ENCODE assay signal across 28 cellular contexts in the genomic region with DNA sequence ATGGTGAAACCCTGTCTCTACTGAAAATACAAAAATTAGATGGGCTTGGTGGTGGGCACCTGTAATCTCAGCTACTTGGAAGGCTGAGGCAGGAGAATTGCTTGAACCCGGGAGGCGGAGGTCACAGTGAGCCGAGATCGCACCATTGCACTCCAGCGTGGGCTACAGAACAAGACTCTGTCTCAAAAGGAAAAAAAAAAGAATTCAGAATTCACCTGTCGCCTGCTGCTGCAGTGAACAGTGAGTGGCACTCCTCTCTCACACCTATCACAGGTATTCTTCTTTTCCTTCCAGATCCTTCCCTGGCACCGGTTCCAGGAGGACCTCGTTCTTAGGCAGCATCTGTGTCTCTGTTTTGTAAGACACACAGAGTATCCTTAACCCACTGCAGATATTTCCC. TPM values are rescaled to one million over a fixed set of nuclear protein-coding genes. Genes with fewer than 3 reads are reported as not detected.
DNase-seq lines count a peak whose midpoint lies in the region; FAIRE-seq and TF ChIP-seq lines count a peak whose summit lies in the region.
"Had no signal": no experiment of that assay in that cellular context is flagged by ENCODE, and none has a peak within 500 bp of the region (broad histone marks: within the 10 kb centered on the region; RNA-seq: fewer than 3 reads in every experiment).

No MANE protein-coding gene starts in this region.

- no peak overlapping the region for H3K4ac ChIP-seq in H9 (ENCODE audit: low read depth, low read length)

- intact Hi-C loops in ovary (cut with DNase I) = no loop called here

- no peak overlapping the region for H3T11ph ChIP-seq in H9 (ENCODE audit: low read length)

- DNase-seq in H9 = no peak
- no peak for DNase-seq in endothelial cell (ENCODE audit: low spot score)
- DNase-seq in ovary = no peak
- DNase-seq in SIG-M5 treated with dmso at 0.1 percent for 504 hours (lab: John Stamatoyannopoulos, UW; ENCODE audit: unreplicated experiment) = no peak
- DNase-seq in GM19239 (ENCODE audit: insufficient read length, low spot score) = no peak
- no peak for DNase-seq in NCI-H1105 treated with DMSO at 0.1 percent for 48 hours (lab: John Stamatoyannopoulos, UW)
- no peak for DNase-seq in AG08395 (ENCODE audit: low spot score)
- DNase-seq: C1 segment of cervical spinal cord; CD4-positive, alpha-beta memory T cell; COR-L47; DMS53; GOT3; NCI-H1048; NCI-H1417 treated with DMSO at 0.1 percent for 48 hours; NCI-H187; NCI-H2081 treated with DMSO at 0.1 percent for 48 hours; NCI-H2171; NCI-H345; NCI-H510A treated with DMSO at 0.1 percent for 48 hours; NK-92 treated with Interleukin-12 subunit alpha and Interleukin-12 subunit beta, amount 100 ng/mL, for 24 hours; PC-9 had no signal

- H3K79me1 ChIP-seq in H9 (ENCODE audit: insufficient read depth, low read depth, low read length, poor library complexity, severe bottlenecking) = no peaks in the 10 kb centered on the region

- no peak overlapping the region for H4K91ac ChIP-seq in H9 (ENCODE audit: insufficient read length, low read depth, low read length)

- H3K56ac ChIP-seq in H9 (ENCODE audit: insufficient read length, low read depth, low read length) = no peak overlapping the region

- no peaks in the 10 kb centered on the region for H3K36me3 ChIP-seq in KMS-11 (ENCODE audit: insufficient read depth)
- no peaks in the 10 kb centered on the region for H3K36me3 ChIP-seq in ovary
- H3K36me3 ChIP-seq: SJSA1 had no signal

- H2AK5ac ChIP-seq in H9 (ENCODE audit: insufficient read length, low read length) = no peak overlapping the region

- H3K4me3 ChIP-seq in KMS-11 (IDR thresholded peaks at IDR 0.05; ENCODE audit: insufficient read depth, low read depth, low read length) = no peak overlapping the region
- no peak overlapping the region for H3K4me3 ChIP-seq in ovary
- H3K4me3 ChIP-seq: A549, PC-9, SJSA1 had no signal

- H3K23ac ChIP-seq in H9 (ENCODE audit: insufficient read length, low read depth, low read length) = no peak overlapping the region

- H3K27ac Mint-ChIP-seq in H9 (peak overlapping the region in 2 of 3 experiments; percentile 81 to 82; a peak in 3 of 7 replicates), endothelial cell (ENCODE audit: unreplicated experiment) (peak overlapping the region; percentile 98)
- H3K27ac Mint-ChIP-seq: CD4-positive, alpha-beta memory T cell; IgD-negative memory B cell had no signal

- H3K9me3 Mint-ChIP-seq in H9 (no peaks in the 10 kb centered on the region; a peak in 1 of 5 replicates), endothelial cell (ENCODE audit: unreplicated experiment) (no peaks in the 10 kb centered on the region)
- H3K9me3 Mint-ChIP-seq: CD4-positive, alpha-beta memory T cell; IgD-negative memory B cell had no signal

- H3K14ac ChIP-seq in H9 (ENCODE audit: insufficient read depth, low read length) = no peak overlapping the region

- no peak overlapping the region for H4K5ac ChIP-seq in H9 (ENCODE audit: insufficient read length, low read depth, low read length)

- peaks cover 34% of the 10 kb centered on the region for H3K27me3 Mint-ChIP-seq in H9 (ENCODE audit: low read depth)
- H3K27me3 Mint-ChIP-seq in endothelial cell (ENCODE audit: unreplicated experiment) = peaks cover 5% of the 10 kb centered on the region
- H3K27me3 Mint-ChIP-seq: CD4-positive, alpha-beta memory T cell had no signal

- H2BK12ac ChIP-seq in H9 (ENCODE audit: insufficient read length, low read depth, low read length) = no peak overlapping the region

- peaks cover 4% of the 10 kb centered on the region for H3K23me2 ChIP-seq in H9 (ENCODE audit: insufficient read length, low read depth, low read length, poor library complexity, severe bottlenecking)

- H3K9ac ChIP-seq in H9 (ENCODE audit: extremely low read depth, insufficient read length, low read length) (no peak overlapping the region), KMS-11 (no peak overlapping the region)

- FAIRE-seq in GM19239 (lab: Jason Lieb, UNC) = no peak
- FAIRE-seq: A549, G401.6 had no signal

- H3K4me2 ChIP-seq in H9 (ENCODE audit: insufficient read depth, insufficient read length, low read length) (no peak overlapping the region), KMS-11 (peak overlapping the region; percentile 50; the same call in 1 of the 2 replicates)
- H3K4me2 ChIP-seq: A549, PC-9 had no signal

- H2BK120ac ChIP-seq in H9 (ENCODE audit: low read depth, low read length, poor library complexity, severe bottlenecking) = no peak overlapping the region

- no peak overlapping the region for H2BK20ac ChIP-seq in H9 (ENCODE audit: low read depth, low read length, poor library complexity, severe bottlenecking)

- H3K4me3 Mint-ChIP-seq in H9 (no peak overlapping the region), endothelial cell (ENCODE audit: unreplicated experiment) (no peak overlapping the region)
- H3K4me3 Mint-ChIP-seq: CD4-positive, alpha-beta memory T cell; IgD-negative memory B cell had no signal

- H4K8ac ChIP-seq in H9 (replicated peaks; ENCODE audit: insufficient read length, low read depth, low read length) = no peak overlapping the region

- H2AFZ ChIP-seq in H9 (ENCODE audit: low read length) (no peak overlapping the region), KMS-11 (ENCODE audit: low read depth) (no peak overlapping the region)
- H2AFZ ChIP-seq: PC-9 had no signal

- TF ChIP-seq EP300 in ovary (IDR thresholded peaks at IDR 0.05) = no peak

- TF ChIP-seq POLR2A in ovary (IDR thresholded peaks at IDR 0.05) = no peak

- no peak overlapping the region for H2BK5ac ChIP-seq in H9 (ENCODE audit: insufficient read length, low read length)

- no peak for TF ChIP-seq CTCF in H9 (conservative IDR thresholded peaks at IDR 0.05)
- TF ChIP-seq CTCF in KMS-11 (conservative IDR thresholded peaks at IDR 0.05; ENCODE audit: low read depth, low read length) = no peak
- TF ChIP-seq CTCF in endothelial cell (IDR thresholded peaks at IDR 0.05; ENCODE audit: unreplicated experiment) = no peak
- no peak for TF ChIP-seq CTCF in ovary (IDR thresholded peaks at IDR 0.05)

- H4K20me1 ChIP-seq in H9 (ENCODE audit: control insufficient read depth, insufficient read depth, insufficient read length) (no peaks in the 10 kb centered on the region), KMS-11 (ENCODE audit: insufficient read depth) (no peaks in the 10 kb centered on the region)

- WGBS in H9 (ENCODE audit: extremely low coverage, insufficient read length, low lambda C conversion rate) = no CpG with 5 or more reads among the region's 8 CpGs
- WGBS in ovary, 3 donors = 80 to 84% (median 82%) methylated on average over 8 of the region's 8 CpGs

- H3K27ac ChIP-seq in H9 (ENCODE audit: insufficient read length, low read depth, low read length) (no peak overlapping the region), KMS-11 (no peak overlapping the region), ovary (peak overlapping the region; percentile 56 to 87)
- H3K27ac ChIP-seq: A549, PC-9, SJSA1 had no signal

- H3K9me3 ChIP-seq in H9 (ENCODE audit: control insufficient read depth, low read depth, low read length) (no peaks in the 10 kb centered on the region), ovary (no peaks in the 10 kb centered on the region)
- H3K9me3 ChIP-seq: A549, SJSA1 had no signal

- H3K4me1 Mint-ChIP-seq in H9 (peaks cover 28 to 44% of the 10 kb centered on the region in 2 experiments), endothelial cell (ENCODE audit: unreplicated experiment) (peaks cover 31% of the 10 kb centered on the region)

- H3K27me3 ChIP-seq in H9 (ENCODE audit: insufficient read depth, low read length) (no peaks in the 10 kb centered on the region), KMS-11 (ENCODE audit: insufficient read depth, low read depth) (no peaks in the 10 kb centered on the region), ovary (no peaks in the 10 kb centered on the region)
- H3K27me3 ChIP-seq: SJSA1 had no signal

- H3K4me1 ChIP-seq in H9 (ENCODE audit: insufficient read depth, low read length) (no peaks in the 10 kb centered on the region; the same call in 1 of the 2 replicates), KMS-11 (ENCODE audit: low read depth, poor library complexity, severe bottlenecking) (peaks cover 48% of the 10 kb centered on the region), ovary (ENCODE audit: insufficient read depth) (peaks cover 19% of the 10 kb centered on the region)

- H3K18ac ChIP-seq in H9 (ENCODE audit: insufficient read length, low read depth, low read length) = no peak overlapping the region

- H3K36me3 Mint-ChIP-seq in H9 (ENCODE audit: insufficient read depth in 1 of 3, low read depth in 3 of 3) (peaks cover 2 to 32% (median 7%) of the 10 kb centered on the region in 3 experiments; a peak in 4 of 7 replicates), endothelial cell (ENCODE audit: low read depth, unreplicated experiment) (no peaks in the 10 kb centered on the region)
- H3K36me3 Mint-ChIP-seq: IgD-negative memory B cell had no signal

- H2BK15ac ChIP-seq in H9 (ENCODE audit: low read depth, low read length) = no peak overlapping the region

- H3K79me2 ChIP-seq in H9 (ENCODE audit: insufficient read depth, low read length) = no peaks in the 10 kb centered on the region
- H3K79me2 ChIP-seq in KMS-11 (ENCODE audit: insufficient read depth, low read depth) = no peaks in the 10 kb centered on the region

RNA-seq across cellular contexts. Expression of gene MVB12A, which starts 5.8 kb away (rescaled TPM):
- total RNA-seq in H9 (2021) = 49.7 and 50.4 TPM in 2 replicates
- 107 TPM for total RNA-seq in endothelial cell (ENCODE audit: unreplicated experiment)
- total RNA-seq in ovary = 10 to 100 TPM; 54.4 to 90.4 (median 81.4) TPM
- 10 to 100 TPM in 1 of 2 donors, 1 to 10 TPM in 1; 7.6 to 77.8 TPM for polyA plus RNA-seq in ovary

RNA-seq across cellular contexts. Expression of gene BST2, which starts 8.7 kb away (rescaled TPM):
- total RNA-seq in H9 (2021) = 60.7 and 63.3 TPM in 2 replicates
- 97.8 TPM for total RNA-seq in endothelial cell (ENCODE audit: unreplicated experiment)
- 100 to 1,000 TPM; 400 to 715 (median 557) TPM for total RNA-seq in ovary
- 100 to 1,000 TPM; 207 to 760 TPM for polyA plus RNA-seq in ovary

RNA-seq across cellular contexts. Expression of gene CCDC194, which starts 20.1 kb away (rescaled TPM):
- total RNA-seq in H9 (2021) (0.68 and 0.75 TPM in 2 replicates), endothelial cell (ENCODE audit: unreplicated experiment) (2.7 TPM), ovary (10 to 100 TPM in 1 of 7 donors, 1 to 10 TPM in 5, under 1 TPM in 1; 0.69 to 13.6 (median 6.1) TPM)
- polyA plus RNA-seq in ovary = 1 to 10 TPM; 1.2 to 1.8 TPM
- total RNA-seq: PC-9, Right ventricle myocardium inferior, RPMI7951, SJSA1 had no signal
- polyA plus RNA-seq: A549; CD4-positive, alpha-beta memory T cell; IgD-negative memory B cell had no signal

RNA-seq across cellular contexts. Expression of gene TMEM221, which starts 34.4 kb away (rescaled TPM):
- 1.4 TPM in 2 replicates for total RNA-seq in H9 (2021)
- 1.4 TPM for total RNA-seq in endothelial cell (ENCODE audit: unreplicated experiment)
- total RNA-seq in ovary = 10 to 100 TPM in 2 of 7 donors, 1 to 10 TPM in 5; 1.4 to 14.1 (median 7.5) TPM
- polyA plus RNA-seq in ovary = 1 to 10 TPM; 2.5 to 3.2 TPM
- total RNA-seq: CD4-positive, alpha-beta memory T cell; Right ventricle myocardium inferior; RPMI7951; SJSA1 had no signal
- polyA plus RNA-seq: IgD-negative memory B cell had no signal

RNA-seq across cellular contexts. Expression of gene PLVAP, which starts 37.0 kb away (rescaled TPM):
- total RNA-seq in H9 (2021) = not detected in 2 replicates
- 1,569 TPM for total RNA-seq in endothelial cell (ENCODE audit: unreplicated experiment)
- total RNA-seq in ovary = 10 to 100 TPM in 2 of 7 donors, 1 to 10 TPM in 5; 2.0 to 22.7 (median 8.3) TPM
- polyA plus RNA-seq in ovary = 10 to 100 TPM in 1 of 2 donors, 1 to 10 TPM in 1; 2.7 to 15.0 TPM
- total RNA-seq: PC-9, RPMI7951, SJSA1 had no signal
- polyA plus RNA-seq: A549; CD4-positive, alpha-beta memory T cell; IgD-negative memory B cell had no signal

Comparison
In these comparisons a context has a peak if more than half of its experiments do, and no peak if none do; other contexts are left out.
1. H3K27ac ChIP-seq: peak in ovary (2 of 2); none in H9 (single experiment) and KMS-11 (single experiment).